ENCODE assay signal across 8 cellular contexts in the genomic region with DNA sequence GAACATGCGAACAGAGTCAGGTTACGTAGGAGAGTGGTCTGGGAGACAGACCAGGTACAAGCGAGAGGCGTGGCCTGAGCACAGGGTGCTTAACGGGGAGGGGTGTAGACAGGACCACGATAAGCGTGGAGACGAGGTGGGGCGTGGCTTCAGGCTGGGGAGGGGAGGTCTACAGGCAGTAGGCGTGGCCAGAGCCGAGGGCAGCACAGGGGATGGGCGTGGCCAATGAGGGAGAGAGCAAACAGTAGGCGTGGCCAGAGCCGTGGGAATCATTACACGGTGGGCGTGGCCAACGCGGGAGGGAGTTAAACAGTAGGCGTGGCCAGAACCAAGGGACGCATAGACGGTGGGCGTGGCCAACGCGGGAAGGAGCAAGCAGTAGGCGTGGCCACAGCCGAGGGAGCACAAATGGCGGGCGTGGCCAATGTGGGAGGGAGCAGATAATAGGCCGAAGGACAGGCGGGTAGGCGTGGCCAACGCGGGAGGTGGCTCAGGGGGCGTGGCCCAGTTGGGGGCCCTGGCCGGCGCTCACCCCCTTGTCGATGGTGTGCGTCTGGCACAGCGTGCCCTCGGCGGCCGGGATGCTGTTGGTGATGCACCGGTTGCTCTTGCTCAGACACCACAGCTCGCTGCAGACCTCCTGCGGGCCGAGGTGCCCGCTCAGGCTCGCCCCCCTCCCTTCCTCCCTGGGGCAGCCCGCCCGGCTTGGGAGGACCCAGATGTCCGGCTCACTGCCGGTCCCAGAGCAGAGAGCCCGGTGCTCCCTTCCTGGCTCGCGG. TPM values are rescaled to one million over a fixed set of nuclear protein-coding genes. Genes with fewer than 3 reads are reported as not detected.
A peak's percentile ranks its signal among the peaks of the same experiment; 100 is the strongest.
DNase-seq lines count a peak whose midpoint lies in the region; ATAC-seq and FAIRE-seq lines count a peak whose summit lies in the region.

No MANE protein-coding gene starts in this region.

- H3K27me3 Mint-ChIP-seq in activated naive CD4-positive, alpha-beta T cell treated with anti-CD3 and anti-CD28 coated beads, Interleukin-2, amount 10 ng/mL, durations not matched to agents 7 days and 5 days, result peaks cover 40% of the 10 kb centered on the region
- H3K27me3 Mint-ChIP-seq in stimulated activated naive CD8-positive, alpha-beta T cell treated with anti-CD3 and anti-CD28 coated beads, Interleukin-15, amount 100 ng/mL, for 72 hours, result no peaks in the 10 kb centered on the region

- intact Hi-C loops in head of caudate nucleus (cut with DNase I), result no loop called here

- no peak for FAIRE-seq in RCC 7860 (lab: Jason Lieb, UNC)

- peak overlapping the region; percentile 18 for H3K4me3 ChIP-seq in SJSA1

- CTCF ChIA-PET in activated naive CD4-positive, alpha-beta T cell treated with anti-CD3 and anti-CD28 coated beads, Interleukin-2, amount 10 ng/mL, durations not matched to agents 7 days and 5 days (lab: Charles Lee), result interaction anchor here (1.3 to 3.2 kb wide), 3 partner anchors 11 to 62 kb away, joined by 4 to 12 read pairs (median 4); a partner anchor contains a TSS

- peaks cover 15% of the 10 kb centered on the region for H3K4me1 Mint-ChIP-seq in activated naive CD4-positive, alpha-beta T cell treated with anti-CD3 and anti-CD28 coated beads, Interleukin-2, amount 10 ng/mL, durations not matched to agents 7 days and 5 days
- peaks cover 40% of the 10 kb centered on the region for H3K4me1 Mint-ChIP-seq in stimulated activated naive CD8-positive, alpha-beta T cell treated with anti-CD3 and anti-CD28 coated beads, Interleukin-15, amount 100 ng/mL, for 72 hours

- H3K27me3 ChIP-seq in SJSA1 (replicated peaks), result peaks cover 2% of the 10 kb centered on the region; the same call in 1 of the 2 replicates

- no peaks in the 10 kb centered on the region for H3K36me3 ChIP-seq in SJSA1

- peaks cover 15% of the 10 kb centered on the region for H3K4me1 ChIP-seq in SJSA1 (replicated peaks)

- peaks cover 5% of the 10 kb centered on the region for H3K9me3 ChIP-seq in SJSA1 (replicated peaks)

- H3K36me3 Mint-ChIP-seq in activated naive CD4-positive, alpha-beta T cell treated with anti-CD3 and anti-CD28 coated beads, Interleukin-2, amount 10 ng/mL, durations not matched to agents 7 days and 5 days, result peaks cover 22% of the 10 kb centered on the region

- peaks cover 31% of the 10 kb centered on the region for H3K9me3 Mint-ChIP-seq in activated naive CD4-positive, alpha-beta T cell treated with anti-CD3 and anti-CD28 coated beads, Interleukin-2, amount 10 ng/mL, durations not matched to agents 7 days and 5 days
- H3K9me3 Mint-ChIP-seq in stimulated activated naive CD8-positive, alpha-beta T cell treated with anti-CD3 and anti-CD28 coated beads, Interleukin-15, amount 100 ng/mL, for 72 hours, result peaks cover 12 to 14% of the 10 kb centered on the region in 2 donors

- peak; percentile 86 for ATAC-seq in stimulated activated naive CD8-positive, alpha-beta T cell treated with anti-CD3 and anti-CD28 coated beads, Interleukin-15, amount 100 ng/mL, for 72 hours
- no peak for ATAC-seq in GM21576 (IDR thresholded peaks at IDR 0.05; ENCODE audit: unreplicated experiment)

- in situ Hi-C loops in G401 (cut with HindIII; ENCODE audit: low sequenced_read_pairs), result no loop called here

- peak overlapping the region; percentile 59 for H3K4me3 Mint-ChIP-seq in activated naive CD4-positive, alpha-beta T cell treated with anti-CD3 and anti-CD28 coated beads, Interleukin-2, amount 10 ng/mL, durations not matched to agents 7 days and 5 days
- peak overlapping the region; percentile 81 to 87 for H3K4me3 Mint-ChIP-seq in stimulated activated naive CD8-positive, alpha-beta T cell treated with anti-CD3 and anti-CD28 coated beads, Interleukin-15, amount 100 ng/mL, for 72 hours

- peak; percentile 22 for DNase-seq in G401 (ENCODE audit: low spot score)
- peak; percentile 92 to 94 for DNase-seq in SJSA1 (ENCODE audit: low read depth in 1 of 2, low spot score in 2 of 2)
- DNase-seq in activated naive CD4-positive, alpha-beta T cell treated with anti-CD3 and anti-CD28 coated beads, Interleukin-2, amount 10 ng/mL, durations not matched to agents 7 days and 5 days, result peak; percentile 83
- DNase-seq in head of caudate nucleus, result peak; percentile 55 to 91 (median 79)
- DNase-seq in nucleus accumbens (lab: John Stamatoyannopoulos, UW), result peak in 54 of 56 donors; percentile 10 to 94 (median 76)
- peak; percentile 96 to 97 for DNase-seq in stimulated activated naive CD8-positive, alpha-beta T cell treated with anti-CD3 and anti-CD28 coated beads, Interleukin-15, amount 100 ng/mL, for 72 hours
- DNase-seq in RCC 7860 (ENCODE audit: low spot score), result no peak

- no peak overlapping the region for H3K27ac Mint-ChIP-seq in activated naive CD4-positive, alpha-beta T cell treated with anti-CD3 and anti-CD28 coated beads, Interleukin-2, amount 10 ng/mL, durations not matched to agents 7 days and 5 days
- no peak overlapping the region for H3K27ac Mint-ChIP-seq in stimulated activated naive CD8-positive, alpha-beta T cell treated with anti-CD3 and anti-CD28 coated beads, Interleukin-15, amount 100 ng/mL, for 72 hours

- H3K27ac ChIP-seq in SJSA1, result no peak overlapping the region

RNA-seq across cellular contexts. Expression of a gene that starts 15.2 kb away (rescaled TPM):
- total RNA-seq in G401 (2014; rRNA removed; shearing (Covaris generic)), result 3.4 TPM in 1 of 2 replicates, not detected in the other
- total RNA-seq in SJSA1 (2014; rRNA removed; shearing (Covaris generic)), result 0.37 and 0.94 TPM in 2 replicates

RNA-seq across cellular contexts. Expression of a gene that starts 18.1 kb away (rescaled TPM):
- 8.7 and 14.5 TPM in 2 replicates for total RNA-seq in G401 (2014; rRNA removed; shearing (Covaris generic))
- 6.0 and 6.3 TPM in 2 replicates for total RNA-seq in SJSA1 (2014; rRNA removed; shearing (Covaris generic))

RNA-seq across cellular contexts. Expression of a gene that starts 38.0 kb away (rescaled TPM):
- total RNA-seq in G401 (2014; rRNA removed; shearing (Covaris generic)), result not detected in 2 replicates
- not detected in 2 replicates for total RNA-seq in SJSA1 (2014; rRNA removed; shearing (Covaris generic))
